Comparison of ENCODE assay signal across 22 cellular contexts in the genomic region with DNA sequence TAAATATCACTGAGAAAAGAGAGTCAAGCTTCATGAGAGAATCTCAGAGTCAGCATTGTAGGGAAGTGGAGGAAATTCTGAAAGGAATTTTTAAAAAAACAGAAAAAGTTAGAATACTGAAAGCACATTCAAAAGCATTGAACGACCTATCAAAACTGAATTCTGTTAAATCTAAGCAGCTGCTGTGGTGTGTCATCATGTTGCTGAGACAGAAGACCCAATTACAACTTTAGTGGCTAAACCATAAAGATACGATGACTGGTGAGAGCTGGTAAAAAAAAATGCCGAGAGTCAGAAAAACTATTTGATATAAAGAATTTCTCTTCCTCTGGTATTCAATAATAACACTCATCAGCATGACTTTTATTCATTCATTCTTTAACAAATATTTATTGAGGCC.
"Had no signal": no experiment of that assay in that cellular context is flagged by ENCODE, and none has a peak within 500 bp of the region (broad histone marks: within the 10 kb centered on the region; RNA-seq: fewer than 3 reads in every experiment).

No MANE protein-coding gene starts in this region.

- DNase-seq: IMR-90, Karpas-422, KG1, MM.1S, NCI-H1092 treated with DMSO at 0.1 percent for 48 hours, NCI-H1436, NCI-H187, NCI-H2029, NCI-H2081 treated with DMSO at 0.1 percent for 48 hours, NCI-H2171, NCI-H226, NCI-H446, NCI-H510A, NCI-H524 treated with DMSO at 0.1 percent for 48 hours, NCI-H69, NCI-H774, PC-3, SHP77 had no signal

- ATAC-seq: HepG2, Panc1, PC-3, SK-N-SH treated with all-trans-retinoic acid at 6 μM for 48 hours had no signal

- H3K27ac ChIP-seq: RWPE1 had no signal
